2 cellular contexts compared by ENCODE assay signal in genomic region chr18:3554091-3554601, GRCh38.
TF ChIP-seq lines count a peak whose summit lies in the region.

No MANE protein-coding gene starts in this region.

TF ChIP-seq in SK-N-SH, 30 proteins besides CTCF, POLR2A, EP300 and RAD21:
- TF ChIP-seq REST (IDR thresholded peaks at IDR 0.05; ENCODE audit: low read depth, low read length) (peak; percentile 19; the same call in 1 of the 2 replicates), RXRA (IDR thresholded peaks at IDR 0.05; ENCODE audit: borderline replicate concordance, low read depth) (no peak), RFX5 (IDR thresholded peaks at IDR 0.05; ENCODE audit: low read length) (no peak), TEAD4 (IDR thresholded peaks at IDR 0.05; ENCODE audit: borderline replicate concordance, insufficient read depth) (no peak), SMC3 (IDR thresholded peaks at IDR 0.05; ENCODE audit: low read depth, low read length) (no peak), FOSL2 (IDR thresholded peaks at IDR 0.05; ENCODE audit: borderline replicate concordance, low read depth) (no peak)
- TF ChIP-seq, protein P1, sequence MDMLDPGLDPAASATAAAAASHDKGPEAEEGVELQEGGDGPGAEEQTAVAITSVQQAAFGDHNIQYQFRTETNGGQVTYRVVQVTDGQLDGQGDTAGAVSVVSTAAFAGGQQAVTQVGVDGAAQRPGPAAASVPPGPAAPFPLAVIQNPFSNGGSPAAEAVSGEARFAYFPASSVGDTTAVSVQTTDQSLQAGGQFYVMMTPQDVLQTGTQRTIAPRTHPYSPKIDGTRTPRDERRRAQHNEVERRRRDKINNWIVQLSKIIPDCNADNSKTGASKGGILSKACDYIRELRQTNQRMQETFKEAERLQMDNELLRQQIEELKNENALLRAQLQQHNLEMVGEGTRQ (IDR thresholded peaks at IDR 0.05; ENCODE audit: borderline replicate concordance, low read depth, low read length): no peak

TF ChIP-seq in SK-N-SH treated with all-trans-retinoic acid at 6 μM for 48 hours, 23 proteins besides CTCF, POLR2A, EP300 and RAD21:
- TF ChIP-seq, protein P2, sequence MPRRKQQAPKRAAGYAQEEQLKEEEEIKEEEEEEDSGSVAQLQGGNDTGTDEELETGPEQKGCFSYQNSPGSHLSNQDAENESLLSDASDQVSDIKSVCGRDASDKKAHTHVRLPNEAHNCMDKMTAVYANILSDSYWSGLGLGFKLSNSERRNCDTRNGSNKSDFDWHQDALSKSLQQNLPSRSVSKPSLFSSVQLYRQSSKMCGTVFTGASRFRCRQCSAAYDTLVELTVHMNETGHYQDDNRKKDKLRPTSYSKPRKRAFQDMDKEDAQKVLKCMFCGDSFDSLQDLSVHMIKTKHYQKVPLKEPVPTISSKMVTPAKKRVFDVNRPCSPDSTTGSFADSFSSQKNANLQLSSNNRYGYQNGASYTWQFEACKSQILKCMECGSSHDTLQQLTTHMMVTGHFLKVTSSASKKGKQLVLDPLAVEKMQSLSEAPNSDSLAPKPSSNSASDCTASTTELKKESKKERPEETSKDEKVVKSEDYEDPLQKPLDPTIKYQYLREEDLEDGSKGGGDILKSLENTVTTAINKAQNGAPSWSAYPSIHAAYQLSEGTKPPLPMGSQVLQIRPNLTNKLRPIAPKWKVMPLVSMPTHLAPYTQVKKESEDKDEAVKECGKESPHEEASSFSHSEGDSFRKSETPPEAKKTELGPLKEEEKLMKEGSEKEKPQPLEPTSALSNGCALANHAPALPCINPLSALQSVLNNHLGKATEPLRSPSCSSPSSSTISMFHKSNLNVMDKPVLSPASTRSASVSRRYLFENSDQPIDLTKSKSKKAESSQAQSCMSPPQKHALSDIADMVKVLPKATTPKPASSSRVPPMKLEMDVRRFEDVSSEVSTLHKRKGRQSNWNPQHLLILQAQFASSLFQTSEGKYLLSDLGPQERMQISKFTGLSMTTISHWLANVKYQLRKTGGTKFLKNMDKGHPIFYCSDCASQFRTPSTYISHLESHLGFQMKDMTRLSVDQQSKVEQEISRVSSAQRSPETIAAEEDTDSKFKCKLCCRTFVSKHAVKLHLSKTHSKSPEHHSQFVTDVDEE (CRISPR knock-in tag; IDR thresholded peaks at IDR 0.05): no peak
- no peak for TF ChIP-seq GLIS3 (CRISPR knock-in tag; IDR thresholded peaks at IDR 0.05)
- TF ChIP-seq, protein P3, sequence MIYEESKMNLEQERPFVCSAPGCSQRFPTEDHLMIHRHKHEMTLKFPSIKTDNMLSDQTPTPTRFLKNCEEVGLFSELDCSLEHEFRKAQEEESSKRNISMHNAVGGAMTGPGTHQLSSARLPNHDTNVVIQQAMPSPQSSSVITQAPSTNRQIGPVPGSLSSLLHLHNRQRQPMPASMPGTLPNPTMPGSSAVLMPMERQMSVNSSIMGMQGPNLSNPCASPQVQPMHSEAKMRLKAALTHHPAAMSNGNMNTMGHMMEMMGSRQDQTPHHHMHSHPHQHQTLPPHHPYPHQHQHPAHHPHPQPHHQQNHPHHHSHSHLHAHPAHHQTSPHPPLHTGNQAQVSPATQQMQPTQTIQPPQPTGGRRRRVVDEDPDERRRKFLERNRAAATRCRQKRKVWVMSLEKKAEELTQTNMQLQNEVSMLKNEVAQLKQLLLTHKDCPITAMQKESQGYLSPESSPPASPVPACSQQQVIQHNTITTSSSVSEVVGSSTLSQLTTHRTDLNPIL (CRISPR knock-in tag; IDR thresholded peaks at IDR 0.05; ENCODE audit: low read depth): no peak
- no peak for TF ChIP-seq CSDC2 (CRISPR knock-in tag; IDR thresholded peaks at IDR 0.05)
- TF ChIP-seq, protein P4, sequence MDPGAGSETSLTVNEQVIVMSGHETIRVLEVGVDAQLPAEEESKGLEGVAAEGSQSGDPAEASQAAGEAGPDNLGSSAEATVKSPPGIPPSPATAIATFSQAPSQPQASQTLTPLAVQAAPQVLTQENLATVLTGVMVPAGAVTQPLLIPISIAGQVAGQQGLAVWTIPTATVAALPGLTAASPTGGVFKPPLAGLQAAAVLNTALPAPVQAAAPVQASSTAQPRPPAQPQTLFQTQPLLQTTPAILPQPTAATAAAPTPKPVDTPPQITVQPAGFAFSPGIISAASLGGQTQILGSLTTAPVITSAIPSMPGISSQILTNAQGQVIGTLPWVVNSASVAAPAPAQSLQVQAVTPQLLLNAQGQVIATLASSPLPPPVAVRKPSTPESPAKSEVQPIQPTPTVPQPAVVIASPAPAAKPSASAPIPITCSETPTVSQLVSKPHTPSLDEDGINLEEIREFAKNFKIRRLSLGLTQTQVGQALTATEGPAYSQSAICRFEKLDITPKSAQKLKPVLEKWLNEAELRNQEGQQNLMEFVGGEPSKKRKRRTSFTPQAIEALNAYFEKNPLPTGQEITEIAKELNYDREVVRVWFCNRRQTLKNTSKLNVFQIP (CRISPR knock-in tag; IDR thresholded peaks at IDR 0.05; ENCODE audit: borderline replicate concordance, low read depth): no peak
- TF ChIP-seq ZFP3 (CRISPR knock-in tag; IDR thresholded peaks at IDR 0.05): no peak
- TF ChIP-seq ESRRG (CRISPR knock-in tag; IDR thresholded peaks at IDR 0.05): no peak
- no peak for TF ChIP-seq SNAI2 (CRISPR knock-in tag; IDR thresholded peaks at IDR 0.05)
- TF ChIP-seq TOX (CRISPR knock-in tag; IDR thresholded peaks at IDR 0.05; ENCODE audit: borderline replicate concordance): no peak
- TF ChIP-seq OSR1 (CRISPR knock-in tag; IDR thresholded peaks at IDR 0.05): no peak
- no peak for TF ChIP-seq TCF4 (CRISPR knock-in tag; IDR thresholded peaks at IDR 0.05; ENCODE audit: borderline replicate concordance)
- no peak for TF ChIP-seq ZNF565 (CRISPR knock-in tag; conservative IDR thresholded peaks at IDR 0.05; ENCODE audit: low read depth)
- TF ChIP-seq PATZ1 (CRISPR knock-in tag; IDR thresholded peaks at IDR 0.05; ENCODE audit: borderline replicate concordance): no peak
- TF ChIP-seq ZNF70 (CRISPR knock-in tag; IDR thresholded peaks at IDR 0.05): no peak
- TF ChIP-seq ISL1 (CRISPR knock-in tag; IDR thresholded peaks at IDR 0.05): no peak
